17 cellular contexts compared by ENCODE assay signal in genomic region chr14:53807108-53807507, GRCh38.
DNase-seq lines count a peak whose midpoint lies in the region; ATAC-seq, FAIRE-seq and TF ChIP-seq lines count a peak whose summit lies in the region.
"Had no signal": no experiment of that assay in that cellular context is flagged by ENCODE, and none has a peak within 500 bp of the region (broad histone marks: within the 10 kb centered on the region; RNA-seq: fewer than 3 reads in every experiment).

No MANE protein-coding gene starts in this region.

- no peaks in the 10 kb centered on the region for H3K9me3 ChIP-seq in A549
- no peaks in the 10 kb centered on the region for H3K9me3 ChIP-seq in gastroesophageal sphincter
- H3K9me3 ChIP-seq in gastrocnemius medialis = no peaks in the 10 kb centered on the region

- H3K4me1 Mint-ChIP-seq in mesothelial cell of epicardium (peaks cover 6% of the 10 kb centered on the region), osteocyte (ENCODE audit: unreplicated experiment) (peaks cover 11% of the 10 kb centered on the region)
- H3K4me1 Mint-ChIP-seq: CD4-positive, alpha-beta memory T cell had no signal

- FAIRE-seq in A549 (lab: Jason Lieb, UNC) = no peak
- FAIRE-seq: A204.1 had no signal

- intact Hi-C loops in gastrocnemius medialis (cut with DNase I; ENCODE audit: low total_unique reads) = no loop called here

- H3K27me3 Mint-ChIP-seq in mesothelial cell of epicardium (ENCODE audit: low read depth) (no peaks in the 10 kb centered on the region), osteocyte (ENCODE audit: unreplicated experiment) (peaks cover 4% of the 10 kb centered on the region)
- H3K27me3 Mint-ChIP-seq: CD4-positive, alpha-beta memory T cell had no signal

- in situ Hi-C loops in gastrocnemius medialis (cut with MboI; ENCODE audit: low sequenced_read_pairs in 4 of 4) = no loop called here

- H3K4me1 ChIP-seq in A549 = peaks cover 11% of the 10 kb centered on the region; the same call in 2 of the 3 replicates
- no peaks in the 10 kb centered on the region for H3K4me1 ChIP-seq in gastroesophageal sphincter
- H3K4me1 ChIP-seq in gastrocnemius medialis = no peaks in the 10 kb centered on the region

- H3K4me2 ChIP-seq in A549 = 0 out of 3 replicates have a peak overlapping the region, but pooled peaks have one; percentile 26

- no peak overlapping the region for H3K4me3 Mint-ChIP-seq in mesothelial cell of epicardium
- H3K4me3 Mint-ChIP-seq in osteocyte (ENCODE audit: unreplicated experiment) = no peak overlapping the region
- H3K4me3 Mint-ChIP-seq: CD4-positive, alpha-beta memory T cell; HFFc6 had no signal

- H3K36me3 ChIP-seq in gastroesophageal sphincter (no peaks in the 10 kb centered on the region), gastrocnemius medialis (no peaks in the 10 kb centered on the region)

- H3K4me3 ChIP-seq in A549 (no peak overlapping the region), gastroesophageal sphincter (no peak overlapping the region), gastrocnemius medialis (no peak overlapping the region)

- WGBS in A549 (ENCODE audit: missing lambda C conversion rate) = 76% methylated on average over 2 of the region's 2 CpGs
- WGBS in gastroesophageal sphincter (ENCODE audit: low coverage in 1 of 2), 2 donors = 65 to 80% methylated on average over 2 of the region's 2 CpGs

- no peaks in the 10 kb centered on the region for H3K36me3 Mint-ChIP-seq in mesothelial cell of epicardium
- no peaks in the 10 kb centered on the region for H3K36me3 Mint-ChIP-seq in osteocyte (ENCODE audit: unreplicated experiment)
- H3K36me3 Mint-ChIP-seq: CD4-positive, alpha-beta memory T cell had no signal

- no peak for TF ChIP-seq RAD21 in A549 (conservative IDR thresholded peaks at IDR 0.05 in 1 of 2, IDR thresholded peaks at IDR 0.05 in 1 of 2)

- no peak for TF ChIP-seq EP300 in A549 (IDR thresholded peaks at IDR 0.05)
- TF ChIP-seq EP300 in gastroesophageal sphincter (IDR thresholded peaks at IDR 0.05) = no peak

- TF ChIP-seq POLR2A in A549 (IDR thresholded peaks at IDR 0.05; ENCODE audit: low read length) (no peak), gastroesophageal sphincter (IDR thresholded peaks at IDR 0.05) (no peak), gastrocnemius medialis (IDR thresholded peaks at IDR 0.05) (no peak)

- DNase-seq in A549 (ENCODE audit: low read depth in 1 of 2, low spot score in 1 of 2) (no peak), mesothelial cell of epicardium (ENCODE audit: low spot score in 2 of 2, unreplicated experiment in 2 of 2) (no peak), gastrocnemius medialis (peak in 1 of 2 donors; percentile 18), osteocyte (ENCODE audit: extremely low spot score, unreplicated experiment) (no peak)
- no peak for DNase-seq in effector CD4-positive, alpha-beta T cell
- DNase-seq: AML-193; CD4-positive, alpha-beta memory T cell; DMS79 treated with DMSO at 0.1 percent for 48 hours; GF-D8; GOT3; H7; HFFc6 had no signal

- H3K27ac Mint-ChIP-seq in mesothelial cell of epicardium (peak overlapping the region; percentile 5), osteocyte (ENCODE audit: unreplicated experiment) (no peak overlapping the region)
- H3K27ac Mint-ChIP-seq: CD4-positive, alpha-beta memory T cell; HFFc6 had no signal

- no peak for TF ChIP-seq CTCF in A549 (IDR thresholded peaks at IDR 0.05)
- TF ChIP-seq CTCF in gastroesophageal sphincter (IDR thresholded peaks at IDR 0.05) = no peak
- TF ChIP-seq CTCF in mesothelial cell of epicardium (IDR thresholded peaks at IDR 0.05; ENCODE audit: unreplicated experiment) = no peak
- TF ChIP-seq CTCF in gastrocnemius medialis (IDR thresholded peaks at IDR 0.05 in 4 of 5, conservative IDR thresholded peaks at IDR 0.05 in 1 of 5) = no peak
- TF ChIP-seq CTCF in osteocyte (IDR thresholded peaks at IDR 0.05) = no peak

- ATAC-seq in A549 (no peak), gastroesophageal sphincter (peak; percentile 83), gastrocnemius medialis (peak; percentile 85 to 86), GM19035 (IDR thresholded peaks at IDR 0.05; ENCODE audit: unreplicated experiment) (no peak)
- ATAC-seq: HCT116 had no signal

- H3K27ac ChIP-seq in A549 = no peak overlapping the region
- H3K27ac ChIP-seq in gastroesophageal sphincter = peak overlapping the region in 3 of 4 donors; percentile 26 to 33 (median 30)
- peak overlapping the region in 3 of 4 donors; percentile 22 to 66 (median 50) for H3K27ac ChIP-seq in gastrocnemius medialis
- H3K27ac ChIP-seq: C4-2B had no signal

- H3K9me3 Mint-ChIP-seq in mesothelial cell of epicardium = peaks cover 26% of the 10 kb centered on the region
- H3K9me3 Mint-ChIP-seq in osteocyte (ENCODE audit: unreplicated experiment) = peaks cover 3% of the 10 kb centered on the region

- no peaks in the 10 kb centered on the region for H3K27me3 ChIP-seq in gastroesophageal sphincter
- no peaks in the 10 kb centered on the region for H3K27me3 ChIP-seq in gastrocnemius medialis

- CTCF ChIA-PET in A549 (lab: Yijun Ruan, JAX) = interaction anchor here (1.4 to 1.9 kb wide), 2 partner anchors 9 to 17 kb away, joined by 3 to 4 read pairs; no protein-coding TSS in a partner anchor

- POLR2A ChIA-PET in A549 (lab: Yijun Ruan, JAX) = no interaction called here

TF ChIP-seq in A549, 52 proteins besides CTCF, POLR2A, EP300 and RAD21:
- no peak for TF ChIP-seq NPAS2 (CRISPR knock-in tag; IDR thresholded peaks at IDR 0.05; ENCODE audit: borderline replicate concordance)
- TF ChIP-seq CBX8 (IDR thresholded peaks at IDR 0.05) = no peak
- TF ChIP-seq HOXB13 (CRISPR knock-in tag; IDR thresholded peaks at IDR 0.05; ENCODE audit: low read depth) = no peak
- TF ChIP-seq USF2 (IDR thresholded peaks at IDR 0.05) = no peak
- no peak for TF ChIP-seq KDM1A (IDR thresholded peaks at IDR 0.05; ENCODE audit: low read depth)

Comparison
In these comparisons a context has a peak if more than half of its experiments do, and no peak if none do; other contexts are left out.
1. ATAC-seq: peak in gastroesophageal sphincter (single experiment) and gastrocnemius medialis (2 of 2); none in A549 (0 of 2) and GM19035 (single experiment).
2. H3K27ac ChIP-seq: peak in gastroesophageal sphincter (3 of 4) and gastrocnemius medialis (3 of 4); none in A549 (0 of 2).